In the genomic region with DNA sequence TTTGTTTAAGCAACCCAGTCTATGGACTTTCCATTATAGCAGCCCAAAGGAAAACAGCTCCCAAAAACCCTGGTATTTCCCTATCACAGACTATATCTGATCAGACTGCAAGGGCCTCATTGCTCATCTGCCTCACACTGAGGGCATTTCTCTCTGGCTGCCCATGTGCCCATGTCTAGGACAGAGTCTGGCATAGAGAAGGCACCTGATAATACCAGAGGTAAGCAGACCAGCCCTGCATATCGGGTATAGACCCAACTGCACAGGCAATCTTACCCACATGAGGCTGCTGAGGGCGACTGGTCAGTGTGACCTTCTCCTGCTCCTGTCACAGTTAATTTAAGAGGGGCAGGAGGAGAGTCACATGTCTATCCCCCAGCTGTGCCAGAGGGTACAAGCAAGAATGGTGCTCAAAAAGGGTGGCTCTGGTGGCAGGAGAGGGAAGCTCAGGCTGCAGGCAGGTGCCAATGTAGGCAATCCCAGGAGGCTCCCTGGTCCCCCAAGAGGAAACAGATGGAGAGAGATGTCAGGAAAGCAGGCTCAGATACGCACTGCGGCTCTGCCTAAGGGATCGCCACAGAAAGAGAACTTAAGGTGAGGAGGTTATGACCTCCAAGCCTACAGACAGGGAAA, we compare ENCODE assay signal across 8 cellular contexts. TPM values are rescaled to one million over a fixed set of nuclear protein-coding genes. Genes with fewer than 3 reads are reported as not detected.
DNase-seq lines count a peak whose midpoint lies in the region; ATAC-seq and TF ChIP-seq lines count a peak whose summit lies in the region.

No MANE protein-coding gene starts in this region.

- H3K9me3 ChIP-seq in NT2/D1 (ENCODE audit: insufficient read depth, low read length) (no peaks in the 10 kb centered on the region), neutrophil (no peaks in the 10 kb centered on the region)

- in situ Hi-C loops in G401 (cut with HindIII; ENCODE audit: low sequenced_read_pairs) = no loop called here

- H3K4me1 ChIP-seq in NT2/D1 (ENCODE audit: insufficient read depth, insufficient read length) = peaks cover 49% of the 10 kb centered on the region
- H3K4me1 ChIP-seq in neutrophil (ENCODE audit: control insufficient read depth in 1 of 2, insufficient read depth in 1 of 2, low read depth in 1 of 2, low read length in 1 of 2) = peaks cover 67 to 76% of the 10 kb centered on the region in 2 experiments

- DNase-seq in G401 (ENCODE audit: low spot score) = peak; percentile 34
- no peak for DNase-seq in NT2/D1 (ENCODE audit: low read depth, low spot score)
- DNase-seq in dorsolateral prefrontal cortex = no peak
- DNase-seq in activated CD8-positive, alpha-beta memory T cell treated with anti-CD3 and anti-CD28 coated beads for 24 hours = no peak
- no peak for DNase-seq in activated CD4-positive, alpha-beta T cell treated with anti-CD3 and anti-CD28 coated beads for 1 hour
- no peak for DNase-seq in NCI-H2029 treated with DMSO at 0.1 percent for 48 hours (lab: John Stamatoyannopoulos, UW)

- H3K27ac ChIP-seq in dorsolateral prefrontal cortex = peak overlapping the region in 58 of 59 donors; percentile 55 to 100 (median 97)
- peak overlapping the region; percentile 98 for H3K27ac ChIP-seq in neutrophil

- no peak for ATAC-seq in HG02840 (IDR thresholded peaks at IDR 0.05; ENCODE audit: low FRiP score, unreplicated experiment)

- TF ChIP-seq CTCF in dorsolateral prefrontal cortex (IDR thresholded peaks at IDR 0.05 in 54 of 56, conservative IDR thresholded peaks at IDR 0.05 in 2 of 56; ENCODE audit: low read depth in 1 of 56, partially characterized antibody in 56 of 56) = peak in 6 of 56 donors; percentile 7 to 22 (median 13)
- no peak for TF ChIP-seq CTCF in neutrophil (IDR thresholded peaks at IDR 0.05)

- H3K9ac ChIP-seq in NT2/D1 (ENCODE audit: insufficient read length, low read depth) = peak overlapping the region; percentile 76

- intact Hi-C loops in dorsolateral prefrontal cortex (cut with DNase I) = no loop called here

- H3K27me3 ChIP-seq in NT2/D1 (ENCODE audit: insufficient read depth, insufficient read length) (no peaks in the 10 kb centered on the region), dorsolateral prefrontal cortex (no peaks in the 10 kb centered on the region), neutrophil (no peaks in the 10 kb centered on the region)

- peaks cover 36% of the 10 kb centered on the region for H3K36me3 ChIP-seq in NT2/D1 (ENCODE audit: insufficient read depth, insufficient read length, low read length)
- peaks cover 22% of the 10 kb centered on the region for H3K36me3 ChIP-seq in neutrophil

- H3K4me3 ChIP-seq in NT2/D1 (ENCODE audit: insufficient read length, low read depth) (peak overlapping the region; percentile 94), dorsolateral prefrontal cortex (peak overlapping the region in 54 of 59 donors; percentile 15 to 99 (median 90)), neutrophil (ENCODE audit: low read depth in 1 of 2, low read length in 1 of 2) (peak overlapping the region; percentile 81 to 89)

RNA-seq across cellular contexts. Expression of a gene that starts 3.1 kb away (rescaled TPM):
- 21.5 and 29.1 TPM in 2 replicates for total RNA-seq in G401 (2014; rRNA removed; shearing (Covaris generic))
- total RNA-seq in dorsolateral prefrontal cortex = 10 to 100 TPM; 10.1 to 52.4 (median 18.1) TPM

RNA-seq across cellular contexts. Expression of a gene that starts 42.1 kb away (rescaled TPM):
- total RNA-seq in G401 (2014; rRNA removed; shearing (Covaris generic)) = not detected in 2 replicates
- under 1 TPM in 41 of 120 experiments, not detected in 79; 0.06 to 0.38 (median 0.17) TPM for total RNA-seq in dorsolateral prefrontal cortex

RNA-seq across cellular contexts. Expression of a gene that starts 42.8 kb away (rescaled TPM):
- 1.2 and 4.8 TPM in 2 replicates for total RNA-seq in G401 (2014; rRNA removed; shearing (Covaris generic))
- 10 to 100 TPM; 12.8 to 44.7 (median 24.4) TPM for total RNA-seq in dorsolateral prefrontal cortex

RNA-seq across cellular contexts. Expression of a gene that starts 42.9 kb away (rescaled TPM):
- total RNA-seq in G401 (2014; rRNA removed; shearing (Covaris generic)) = 28.2 and 37.3 TPM in 2 replicates
- 10 to 100 TPM; 52.3 to 94.4 (median 70.3) TPM for total RNA-seq in dorsolateral prefrontal cortex
